In the genomic region with DNA sequence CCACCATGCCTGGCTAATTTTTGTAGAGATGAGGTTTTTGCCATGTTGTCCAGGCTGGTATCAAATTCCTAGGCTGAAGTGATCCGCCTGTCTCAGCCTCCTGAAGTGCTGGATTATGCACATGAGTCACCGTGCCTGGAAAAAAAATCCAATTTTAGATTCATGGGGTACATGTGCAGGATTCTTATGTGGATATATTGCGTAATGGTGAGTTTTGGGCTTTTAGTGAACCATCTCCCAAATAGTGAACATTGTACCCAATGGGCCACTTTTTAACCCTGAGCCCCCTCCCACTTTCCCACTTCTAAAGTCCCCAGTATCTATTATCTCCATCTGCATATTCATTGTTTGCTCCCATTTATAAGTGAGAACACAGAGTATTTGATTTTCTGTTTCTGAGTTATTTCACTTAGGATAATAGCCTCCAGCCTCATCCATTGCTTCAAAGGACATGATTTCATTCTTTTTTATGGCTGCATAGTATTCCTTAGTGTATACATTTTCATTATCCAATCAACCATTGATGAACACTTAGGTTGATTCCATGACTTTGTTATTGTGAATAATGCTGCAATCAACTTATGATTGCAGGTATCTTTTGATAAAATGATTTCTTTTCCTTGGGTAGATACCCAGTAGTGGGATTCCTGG, we compare ENCODE assay signal across 23 cellular contexts.
"Had no signal": no experiment of that assay in that cellular context is flagged by ENCODE, and none has a peak within 500 bp of the region (broad histone marks: within the 10 kb centered on the region; RNA-seq: fewer than 3 reads in every experiment).

No MANE protein-coding gene starts in this region.

- H3K4me2 ChIP-seq: KMS-11, SK-N-SH had no signal

- FAIRE-seq: HTR-8/SVneo, RCC 7860 had no signal

- H3K9me3 ChIP-seq: SK-N-SH had no signal

- H3K9ac ChIP-seq: KMS-11, SK-N-SH had no signal

- DNase-seq: Kasumi-1, MM.1S, NCI-H1092 treated with DMSO at 0.1 percent for 48 hours, NCI-H1436, NCI-H187, NCI-H2029, NCI-H2081 treated with DMSO at 0.1 percent for 48 hours, NCI-H2171, NCI-H226, NCI-H446, NCI-H510A, NCI-H524 treated with DMSO at 0.1 percent for 48 hours, NCI-H69, NCI-H774, RPMI8226, SHP77, SK-N-SH, SW 1271, T-cell had no signal

- ATAC-seq: T-cell had no signal

- H3K27ac ChIP-seq: HL-60, KMS-11 had no signal
